12 cellular contexts compared by ENCODE assay signal in the genomic region with DNA sequence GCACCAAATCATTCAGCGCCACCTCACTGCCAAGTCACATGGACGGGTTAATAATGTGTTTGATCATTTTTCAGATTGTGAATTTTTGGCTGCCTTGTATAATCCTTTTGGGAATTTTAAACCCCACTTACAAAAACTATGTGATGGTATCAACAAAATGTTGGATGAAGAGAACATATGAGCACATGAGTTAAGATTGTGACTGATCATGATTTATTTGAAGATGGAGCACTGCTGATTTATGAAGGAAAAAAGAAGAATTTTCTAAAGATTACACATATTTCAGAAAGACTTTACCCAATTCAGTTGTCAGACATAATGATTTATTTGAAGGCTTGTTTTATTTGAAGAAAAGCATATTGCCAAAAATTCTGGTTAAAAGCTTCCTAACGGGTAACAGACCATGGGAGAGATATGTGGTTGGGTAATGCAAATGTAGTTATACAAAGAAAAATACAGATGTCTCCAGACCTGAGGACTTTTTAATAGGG. TPM values are rescaled to one million over a fixed set of nuclear protein-coding genes. Genes with fewer than 3 reads are reported as not detected.
A peak's percentile ranks its signal among the peaks of the same experiment; 100 is the strongest.
DNase-seq lines count a peak whose midpoint lies in the region; ATAC-seq and TF ChIP-seq lines count a peak whose summit lies in the region.
"Had no signal": no experiment of that assay in that cellular context is flagged by ENCODE, and none has a peak within 500 bp of the region (broad histone marks: within the 10 kb centered on the region; RNA-seq: fewer than 3 reads in every experiment).

No MANE protein-coding gene starts in this region.

- CTCF ChIA-PET in PC-3 (lab: Charles Lee) = interaction anchor here (0.7 kb wide), 1 partner anchor 125 kb away, joined by 4 read pairs; no protein-coding TSS in a partner anchor

- intact Hi-C loops in PC-3 (cut with micrococcal nuclease) = no loop called here

- no peaks in the 10 kb centered on the region for H3K79me2 ChIP-seq in PC-3 (ENCODE audit: low read length)

- no peaks in the 10 kb centered on the region for H3K36me3 Mint-ChIP-seq in chondrocyte (ENCODE audit: low read depth)
- H3K36me3 Mint-ChIP-seq in osteocyte (ENCODE audit: unreplicated experiment) = peaks cover 9% of the 10 kb centered on the region

- TF ChIP-seq CTCF in PC-3 (conservative IDR thresholded peaks at IDR 0.05; ENCODE audit: low read depth, low read length) (no peak), chondrocyte (IDR thresholded peaks at IDR 0.05) (no peak), osteocyte (IDR thresholded peaks at IDR 0.05) (no peak)

- no peaks in the 10 kb centered on the region for H4K20me1 ChIP-seq in PC-3 (ENCODE audit: low read length)

- H3K4me3 Mint-ChIP-seq in chondrocyte (ENCODE audit: unreplicated experiment) (peak overlapping the region; percentile 13), osteocyte (ENCODE audit: unreplicated experiment) (peak overlapping the region; percentile 0)
- H3K4me3 Mint-ChIP-seq: brain had no signal

- no peaks in the 10 kb centered on the region for H3K9me2 ChIP-seq in PC-3 (replicated peaks; ENCODE audit: low read length)

- no peak overlapping the region for H3K9ac ChIP-seq in PC-3 (ENCODE audit: low read length)

- no peak for ATAC-seq in PC-3
- ATAC-seq: psoas muscle had no signal

- H3K27me3 ChIP-seq in PC-3 (ENCODE audit: low read length) = no peaks in the 10 kb centered on the region
- H3K27me3 ChIP-seq: testis had no signal

- TSS peak; percentile 26 for BruUV-seq in PC-3 (replicated peaks; lab: Mats Ljungman, UMichigan)

- DNase-seq in EH (ENCODE audit: low read depth) = peak; percentile 58
- no peak for DNase-seq in PC-3
- no peak for DNase-seq in chondrocyte (ENCODE audit: low spot score)
- no peak for DNase-seq in osteocyte (ENCODE audit: extremely low spot score, unreplicated experiment)
- DNase-seq in stimulated activated naive CD4-positive, alpha-beta T cell (lab: John Stamatoyannopoulos, UW) = no peak
- DNase-seq in medulla oblongata (ENCODE audit: extremely low spot score) = no peak
- no peak for DNase-seq in stimulated activated CD4-positive, alpha-beta T cell treated with anti-CD3 and anti-CD28 coated beads, Interleukin-12 subunit alpha, Interleukin-12 subunit beta, amount 100 ng/mL, for 4 hours
- DNase-seq: mesendoderm, psoas muscle, testis had no signal

- POLR2A ChIA-PET in PC-3 (lab: Charles Lee; ENCODE audit: unreplicated experiment) = interaction anchor here (0.6 kb wide), 1 partner anchor 118 kb away, joined by 5 read pairs; no protein-coding TSS in a partner anchor

- no peak overlapping the region for H2AFZ ChIP-seq in PC-3 (ENCODE audit: low read length)

- H3K4me3 ChIP-seq in PC-3 (ENCODE audit: low read length) = no peak overlapping the region
- H3K4me3 ChIP-seq: psoas muscle, testis had no signal

- H3K9me3 ChIP-seq in PC-3 (ENCODE audit: low read length) = no peaks in the 10 kb centered on the region
- H3K9me3 ChIP-seq: psoas muscle, testis had no signal

- no peaks in the 10 kb centered on the region for H3K27me3 Mint-ChIP-seq in chondrocyte (ENCODE audit: low read depth)
- H3K27me3 Mint-ChIP-seq in osteocyte (ENCODE audit: unreplicated experiment) = no peaks in the 10 kb centered on the region
- H3K27me3 Mint-ChIP-seq: brain had no signal

- H3K4me1 ChIP-seq in PC-3 (ENCODE audit: insufficient read depth, low read length) = peaks cover 24% of the 10 kb centered on the region
- H3K4me1 ChIP-seq: psoas muscle had no signal

- H3K4me2 ChIP-seq in PC-3 (ENCODE audit: low read length) = 0 out of 2 replicates have a peak overlapping the region, but pooled peaks have one; percentile 7

- H3F3A ChIP-seq in PC-3 (ENCODE audit: low read length, unreplicated experiment) = no peaks in the 10 kb centered on the region

- H3K4me1 Mint-ChIP-seq in chondrocyte (ENCODE audit: low read depth) = peaks cover 70% of the 10 kb centered on the region
- peaks cover 55% of the 10 kb centered on the region for H3K4me1 Mint-ChIP-seq in osteocyte (ENCODE audit: unreplicated experiment)

- no peaks in the 10 kb centered on the region for H3K9me3 Mint-ChIP-seq in chondrocyte (ENCODE audit: low read depth)
- H3K9me3 Mint-ChIP-seq in osteocyte (ENCODE audit: unreplicated experiment) = no peaks in the 10 kb centered on the region
- H3K9me3 Mint-ChIP-seq: brain had no signal

- H3K36me3 ChIP-seq in PC-3 (ENCODE audit: low read depth, low read length) = no peaks in the 10 kb centered on the region

- H3K27ac Mint-ChIP-seq in chondrocyte (ENCODE audit: unreplicated experiment) (peak overlapping the region; percentile 89), osteocyte (ENCODE audit: unreplicated experiment) (peak overlapping the region; percentile 80)
- H3K27ac Mint-ChIP-seq: brain had no signal

- no peak overlapping the region for H3K27ac ChIP-seq in PC-3 (ENCODE audit: low read length)
- H3K27ac ChIP-seq: HL-60, psoas muscle, testis had no signal

RNA-seq across cellular contexts. Expression of gene TNFAIP8, which starts 37.4 kb away (rescaled TPM):
- total RNA-seq in PC-3 (2014; rRNA removed) (11.8 and 20.0 TPM in 2 replicates), chondrocyte (15.0 to 22.3 TPM (median 19.5 TPM) in 3 replicates), osteocyte (13.3 and 14.0 TPM in 2 replicates)

RNA-seq across cellular contexts. Expression of gene HSD17B4, which starts 59.1 kb away (rescaled TPM):
- 101 and 165 TPM in 2 replicates for total RNA-seq in PC-3 (2014; rRNA removed)
- total RNA-seq in chondrocyte = 92.8 to 118 TPM (median 98.4 TPM) in 3 replicates
- 100 and 127 TPM in 2 replicates for total RNA-seq in osteocyte
